16 cellular contexts compared by ENCODE assay signal in genomic region chr2:148880636-148881035, GRCh38. TPM values are rescaled to one million over a fixed set of nuclear protein-coding genes. Genes with fewer than 3 reads are reported as not detected.
DNase-seq lines count a peak whose midpoint lies in the region; ATAC-seq and TF ChIP-seq lines count a peak whose summit lies in the region.
"Had no signal": no experiment of that assay in that cellular context is flagged by ENCODE, and none has a peak within 500 bp of the region (broad histone marks: within the 10 kb centered on the region; RNA-seq: fewer than 3 reads in every experiment).

No MANE protein-coding gene starts in this region.

- H3K4me3 ChIP-seq in endodermal cell (ENCODE audit: low read length) = peak overlapping the region; percentile 46

- peaks cover 18% of the 10 kb centered on the region for H3K4me1 Mint-ChIP-seq in T-helper 17 cell
- peaks cover 13% of the 10 kb centered on the region for H3K4me1 Mint-ChIP-seq in endodermal cell
- peaks cover 11% of the 10 kb centered on the region for H3K4me1 Mint-ChIP-seq in stimulated activated effector memory CD8-positive, alpha-beta T cell treated with anti-CD3 and anti-CD28 coated beads, Interleukin-12 subunit alpha, Interleukin-12 subunit beta, amount 100 ng/mL, for 72 hours

- 98 to 100% methylated on average over 1 to 2 of the region's 2 CpGs for WGBS in endodermal cell (ENCODE audit: insufficient coverage in 1 of 2, insufficient read length in 1 of 2), 2 experiments

- no peaks in the 10 kb centered on the region for H3K36me3 ChIP-seq in endodermal cell (ENCODE audit: control insufficient read depth, insufficient read depth, low read length)

- H3K4me1 ChIP-seq in endodermal cell (ENCODE audit: control insufficient read depth, insufficient read depth, low read length) = no peaks in the 10 kb centered on the region

- H3K27me3 Mint-ChIP-seq in T-helper 17 cell (no peaks in the 10 kb centered on the region), endodermal cell (ENCODE audit: insufficient read depth) (peaks cover 2% of the 10 kb centered on the region)

- H3K9me3 ChIP-seq in T-helper 17 cell (ENCODE audit: control insufficient read depth, low read length, poor library complexity, severe bottlenecking) = no peaks in the 10 kb centered on the region
- H3K9me3 ChIP-seq in endodermal cell (ENCODE audit: control insufficient read depth, low read length) = peaks cover 14% of the 10 kb centered on the region

- H3K27ac ChIP-seq in endodermal cell (ENCODE audit: low read depth, low read length) = no peak overlapping the region

- no peak overlapping the region for H3K9ac ChIP-seq in endodermal cell (ENCODE audit: extremely low read depth, low read length, poor library complexity, severe bottlenecking)

- TF ChIP-seq CTCF in endodermal cell (conservative IDR thresholded peaks at IDR 0.05) = no peak

- H3K27ac Mint-ChIP-seq in T-helper 17 cell (no peak overlapping the region), endodermal cell (no peak overlapping the region)
- H3K27ac Mint-ChIP-seq in stimulated activated effector memory CD8-positive, alpha-beta T cell treated with anti-CD3 and anti-CD28 coated beads, Interleukin-12 subunit alpha, Interleukin-12 subunit beta, amount 100 ng/mL, for 72 hours = no peak overlapping the region
- H3K27ac Mint-ChIP-seq: CD8-positive, alpha-beta T cell; H9 had no signal

- H3K36me3 Mint-ChIP-seq in T-helper 17 cell (ENCODE audit: low read depth) (peaks cover 3% of the 10 kb centered on the region), endodermal cell (ENCODE audit: low read depth) (peaks cover 14% of the 10 kb centered on the region)
- no peaks in the 10 kb centered on the region for H3K36me3 Mint-ChIP-seq in stimulated activated effector memory CD8-positive, alpha-beta T cell treated with anti-CD3 and anti-CD28 coated beads, Interleukin-12 subunit alpha, Interleukin-12 subunit beta, amount 100 ng/mL, for 72 hours
- H3K36me3 Mint-ChIP-seq: CD8-positive, alpha-beta T cell had no signal

- H3K9me3 Mint-ChIP-seq in endodermal cell = peaks cover 15% of the 10 kb centered on the region
- H3K9me3 Mint-ChIP-seq in stimulated activated effector memory CD8-positive, alpha-beta T cell treated with anti-CD3 and anti-CD28 coated beads, Interleukin-12 subunit alpha, Interleukin-12 subunit beta, amount 100 ng/mL, for 72 hours = no peaks in the 10 kb centered on the region
- H3K9me3 Mint-ChIP-seq: CD8-positive, alpha-beta T cell had no signal

- no peak overlapping the region for H3K4me3 Mint-ChIP-seq in T-helper 17 cell
- no peak overlapping the region for H3K4me3 Mint-ChIP-seq in endodermal cell
- no peak overlapping the region for H3K4me3 Mint-ChIP-seq in stimulated activated effector memory CD8-positive, alpha-beta T cell treated with anti-CD3 and anti-CD28 coated beads, Interleukin-12 subunit alpha, Interleukin-12 subunit beta, amount 100 ng/mL, for 72 hours
- H3K4me3 Mint-ChIP-seq: CD8-positive, alpha-beta T cell; H9 had no signal

- peak; percentile 15 for ATAC-seq in T-helper 17 cell
- peak; percentile 77 for ATAC-seq in stimulated activated effector memory CD8-positive, alpha-beta T cell treated with anti-CD3 and anti-CD28 coated beads, Interleukin-12 subunit alpha, Interleukin-12 subunit beta, amount 100 ng/mL, for 72 hours
- ATAC-seq: CD8-positive, alpha-beta T cell; HCT116 had no signal

- H3K27me3 ChIP-seq in endodermal cell (ENCODE audit: control insufficient read depth, insufficient read depth, low read length, poor library complexity, severe bottlenecking) = no peaks in the 10 kb centered on the region

- DNase-seq in T-helper 17 cell = no peak
- peak; percentile 29 for DNase-seq in central memory CD4-positive, alpha-beta T cell
- no peak for DNase-seq in endodermal cell
- no peak for DNase-seq in stimulated activated effector memory CD8-positive, alpha-beta T cell treated with anti-CD3 and anti-CD28 coated beads, Interleukin-12 subunit alpha, Interleukin-12 subunit beta, amount 100 ng/mL, for 72 hours (ENCODE audit: low spot score in 2 of 2)
- DNase-seq in globus pallidus (ENCODE audit: low spot score) = no peak
- DNase-seq in DMS79 treated with DMSO at 0.1 percent for 48 hours (lab: John Stamatoyannopoulos, UW) = no peak
- DNase-seq in NCI-H524 treated with DMSO at 0.1 percent for 48 hours (lab: John Stamatoyannopoulos, UW) = no peak
- DNase-seq in SKM-1 treated with dmso at 0.1 percent for 144 hours (lab: John Stamatoyannopoulos, UW; ENCODE audit: unreplicated experiment) = no peak
- DNase-seq: C1 segment of cervical spinal cord; Caco-2; CD8-positive, alpha-beta T cell; DMS 273 treated with DMSO at 0.1 percent for 48 hours; DMS79; GF-D8; H9 had no signal

RNA-seq across cellular contexts. Expression of gene KIF5C, which starts 5.6 kb away (rescaled TPM):
- total RNA-seq in T-helper 17 cell (10 to 100 TPM; 32.0 to 41.6 TPM), endodermal cell (10 to 100 TPM; 39.1 to 41.9 TPM)
- 47.2 TPM for polyA plus RNA-seq in endodermal cell (2013, experiment 1 of 2)
- polyA plus RNA-seq in endodermal cell (2013, experiment 2 of 2) = 46.5 TPM
